ENCODE assay signal across 24 cellular contexts in the genomic region with DNA sequence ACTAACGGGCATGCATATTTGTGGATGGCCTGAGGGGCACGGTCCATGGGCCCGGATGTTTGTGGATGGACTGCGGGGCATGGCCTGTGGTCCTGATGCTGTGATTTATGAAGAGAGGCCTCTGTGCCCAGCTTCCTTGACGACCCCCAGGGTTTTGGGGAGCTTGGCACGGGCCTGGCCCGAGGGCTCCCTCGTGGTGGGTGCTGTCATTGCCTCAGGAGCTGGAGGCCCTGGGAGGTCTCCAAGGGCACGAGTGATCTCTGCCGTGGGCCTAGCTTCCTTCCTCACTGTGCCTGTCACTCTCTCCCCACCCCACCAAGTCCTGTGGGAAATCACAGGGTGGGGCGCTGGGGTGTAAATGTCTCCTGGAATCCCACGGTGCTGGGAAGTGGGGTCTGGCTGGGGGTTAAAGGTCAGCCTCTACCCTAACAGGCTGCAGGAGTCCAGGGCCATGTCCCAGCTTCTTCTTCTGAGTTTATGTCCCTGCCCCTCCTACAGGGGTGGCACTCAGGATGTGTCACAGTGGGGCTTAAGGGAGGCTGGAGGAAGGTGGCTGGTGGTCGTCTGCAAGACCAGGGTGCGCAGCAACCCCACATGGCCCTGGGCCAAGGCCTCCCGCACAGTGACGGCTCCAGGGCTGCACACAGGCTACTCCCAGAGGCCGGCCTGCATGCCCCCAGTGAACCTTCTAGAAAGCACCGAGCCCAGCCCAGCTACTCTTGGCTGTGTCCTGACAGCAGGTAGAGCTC.
"Had no signal": no experiment of that assay in that cellular context is flagged by ENCODE, and none has a peak within 500 bp of the region (broad histone marks: within the 10 kb centered on the region; RNA-seq: fewer than 3 reads in every experiment).

No MANE protein-coding gene starts in this region.

- H3K4me2 ChIP-seq: smooth muscle cell had no signal

- DNase-seq: hypothalamus; immature natural killer cell; left colon; lower lobe of right lung; mammary epithelial cell; mesenchymal stem cell; naive thymus-derived CD8-positive, alpha-beta T cell; nucleus accumbens; right lobe of liver; stimulated activated CD4-positive, alpha-beta T cell treated with anti-CD3 and anti-CD28 coated beads, Interleukin-1b, Interleukin-23, amount 100 ng/mL, for 48 hours; stimulated activated CD4-positive, alpha-beta T cell treated with anti-CD3 and anti-CD28 coated beads, Interleukin-2, amount 100 ng/mL, for 48 hours; stimulated activated CD4-positive, alpha-beta T cell treated with anti-CD3 and anti-CD28 coated beads, Interleukin-4, amount 100 ng/mL, for 4 hours; stimulated activated CD8-positive, alpha-beta memory T cell treated with anti-CD3 and anti-CD28 coated beads, Interleukin-4, amount 100 ng/mL, for 48 hours; stimulated activated naive CD4-positive, alpha-beta T cell; stomach; testis; thyroid gland; transverse colon; upper lobe of left lung had no signal

- H3K36me3 Mint-ChIP-seq: immature natural killer cell had no signal

- H3K27ac Mint-ChIP-seq: immature natural killer cell, progenitor cell of endocrine pancreas had no signal

- H3K4me3 ChIP-seq: left lung, lower lobe of right lung, right atrium auricular region, right lobe of liver, smooth muscle cell, stomach, testis, thyroid gland, transverse colon, upper lobe of left lung, vagina had no signal

- H3K4me1 ChIP-seq: left lung, lower lobe of right lung, right atrium auricular region, right lobe of liver, stomach, thyroid gland, transverse colon, upper lobe of left lung, vagina had no signal

- ATAC-seq: left colon; left lung; lower lobe of right lung; naive thymus-derived CD8-positive, alpha-beta T cell; right lobe of liver had no signal

- H3K4me3 Mint-ChIP-seq: immature natural killer cell; naive thymus-derived CD8-positive, alpha-beta T cell had no signal

- H3K27ac ChIP-seq: left lung, lower lobe of right lung, right atrium auricular region, right lobe of liver, stomach, testis, thyroid gland, transverse colon, upper lobe of left lung, vagina had no signal

- H3K9me3 ChIP-seq: left lung, lower lobe of right lung, right atrium auricular region, right lobe of liver, stomach, testis, thyroid gland, transverse colon, upper lobe of left lung, vagina had no signal

- H3K27me3 ChIP-seq: left lung, right atrium auricular region, right lobe of liver, stomach, testis, thyroid gland, transverse colon, upper lobe of left lung, vagina had no signal

- H3K36me3 ChIP-seq: right lobe of liver had no signal

- H3K4me1 Mint-ChIP-seq: immature natural killer cell had no signal

- H3K9me3 Mint-ChIP-seq: immature natural killer cell had no signal

- H3K27me3 Mint-ChIP-seq: naive thymus-derived CD8-positive, alpha-beta T cell; progenitor cell of endocrine pancreas had no signal
